8 cellular contexts compared by ENCODE assay signal in genomic region chr3:101850327-101851048, GRCh38. TPM values are rescaled to one million over a fixed set of nuclear protein-coding genes. Genes with fewer than 3 reads are reported as not detected.
DNase-seq lines count a peak whose midpoint lies in the region; FAIRE-seq and TF ChIP-seq lines count a peak whose summit lies in the region.

No MANE protein-coding gene starts in this region.

- peak overlapping the region; percentile 87 for H2AFZ ChIP-seq in PC-9

- no peaks in the 10 kb centered on the region for H3K27me3 ChIP-seq in PC-9 (ENCODE audit: insufficient read depth, low read depth)
- H3K27me3 ChIP-seq in iPS-18a (ENCODE audit: control insufficient read depth, insufficient read depth, low read length), result no peaks in the 10 kb centered on the region

- H3K4me1 ChIP-seq in HEK293 (ENCODE audit: control insufficient read depth, insufficient read depth, low read length) (no peaks in the 10 kb centered on the region), PC-9 (replicated peaks; ENCODE audit: insufficient read depth) (peaks cover 24% of the 10 kb centered on the region), iPS-18a (ENCODE audit: control insufficient read depth, low read depth, low read length) (peaks cover 22% of the 10 kb centered on the region)

- peaks cover 10% of the 10 kb centered on the region; the same call in 1 of the 2 replicates for H4K20me1 ChIP-seq in PC-9 (ENCODE audit: insufficient read depth)

- no peak for FAIRE-seq in RCC 7860 (lab: Jason Lieb, UNC)

- H3K9ac ChIP-seq in iPS-18a (ENCODE audit: low read length), result peak overlapping the region; percentile 84

- peak; percentile 47 for DNase-seq in GM04503 (ENCODE audit: low read depth)
- DNase-seq in PC-9, result peak in 1 of 2 experiments; percentile 60
- DNase-seq in activated naive CD8-positive, alpha-beta T cell treated with anti-CD3 and anti-CD28 coated beads for 36 hours, result peak; percentile 72
- peak; percentile 41 to 54 for DNase-seq in stimulated activated CD4-positive, alpha-beta T cell treated with anti-CD3 and anti-CD28 coated beads, Interleukin-2, amount 100 ng/mL, for 24 hours
- DNase-seq in RCC 7860 (ENCODE audit: low spot score), result no peak
- DNase-seq in islet precursor cell, result no peak

- POLR2A ChIA-PET in HEK293 (lab: Yijun Ruan, JAX) (interaction anchor here (0.5 to 1.8 kb wide), 6 partner anchors 15 to 795 kb away, joined by 3 to 14 read pairs (median 4); no protein-coding TSS in a partner anchor), PC-9 (lab: Charles Lee; ENCODE audit: unreplicated experiment) (interaction anchor here (0.6 to 0.9 kb wide), 2 partner anchors 347 to 365 kb away, joined by 5 read pairs; no protein-coding TSS in a partner anchor)

- H3K27ac ChIP-seq in HEK293 (ENCODE audit: extremely low read depth, low read depth, low read length) (peak overlapping the region; percentile 89; the same call in 1 of the 2 replicates), PC-9 (peak overlapping the region; percentile 80), iPS-18a (ENCODE audit: low read length) (no peak overlapping the region)

- H3K27ac Mint-ChIP-seq in activated naive CD8-positive, alpha-beta T cell treated with anti-CD3 and anti-CD28 coated beads for 36 hours, result peak overlapping the region; percentile 98

- peaks cover 4% of the 10 kb centered on the region; the same call in 1 of the 2 replicates for H3K9me2 ChIP-seq in PC-9 (ENCODE audit: insufficient read depth)

- peaks cover 3% of the 10 kb centered on the region for H3K9me3 Mint-ChIP-seq in activated naive CD8-positive, alpha-beta T cell treated with anti-CD3 and anti-CD28 coated beads for 36 hours

- intact Hi-C loops in PC-9 (cut with micrococcal nuclease; ENCODE audit: unreplicated experiment), result loop anchor here (5.0 kb wide), 1 partner anchor 227 kb away; no protein-coding TSS in a partner anchor

- peaks cover 34% of the 10 kb centered on the region for H3K79me2 ChIP-seq in PC-9 (ENCODE audit: low read depth)

- H3K27me3 Mint-ChIP-seq in activated naive CD8-positive, alpha-beta T cell treated with anti-CD3 and anti-CD28 coated beads for 36 hours, result no peaks in the 10 kb centered on the region

- peaks cover 14% of the 10 kb centered on the region for H3F3A ChIP-seq in PC-9 (ENCODE audit: insufficient read depth, low read depth)

- CTCF ChIA-PET in HEK293 (lab: Yijun Ruan, JAX), result interaction anchor here (0.6 to 1.5 kb wide), 3 partner anchors 36 to 372 kb away, joined by 3 to 4 read pairs (median 3); no protein-coding TSS in a partner anchor
- CTCF ChIA-PET in PC-9 (lab: Charles Lee), result no interaction called here

- TF ChIP-seq CTCF in HEK293 (tag by site-specific recombination; IDR thresholded peaks at IDR 0.05) (no peak), PC-9 (conservative IDR thresholded peaks at IDR 0.05) (0 out of 2 replicates have a peak, but pooled peaks have one; percentile 12)

- H3K36me3 Mint-ChIP-seq in activated naive CD8-positive, alpha-beta T cell treated with anti-CD3 and anti-CD28 coated beads for 36 hours, result peaks cover 72% of the 10 kb centered on the region

- peak overlapping the region; percentile 89 for H3K4me2 ChIP-seq in PC-9

- H3K4me3 Mint-ChIP-seq in activated naive CD8-positive, alpha-beta T cell treated with anti-CD3 and anti-CD28 coated beads for 36 hours, result peak overlapping the region; percentile 93

- H3K36me3 ChIP-seq in HEK293 (ENCODE audit: control insufficient read depth in 2 of 2, insufficient read depth in 1 of 2, low read length in 2 of 2) (peaks cover 13 to 40% of the 10 kb centered on the region in 2 experiments), PC-9 (ENCODE audit: low read depth) (peaks cover 43% of the 10 kb centered on the region), iPS-18a (ENCODE audit: control insufficient read depth, low read depth, low read length) (peaks cover 38% of the 10 kb centered on the region)

- peaks cover 52% of the 10 kb centered on the region for H3K4me1 Mint-ChIP-seq in activated naive CD8-positive, alpha-beta T cell treated with anti-CD3 and anti-CD28 coated beads for 36 hours

- H3K4me3 ChIP-seq in HEK293 (ENCODE audit: low read depth, low read length) (peak overlapping the region; percentile 91), PC-9 (peak overlapping the region; percentile 88), iPS-18a (ENCODE audit: low read length) (peak overlapping the region; percentile 82)

- H3K9me3 ChIP-seq in HEK293 (ENCODE audit: control insufficient read depth, insufficient read depth, low read depth, low read length) (no peaks in the 10 kb centered on the region), PC-9 (ENCODE audit: insufficient read depth, low read depth) (no peaks in the 10 kb centered on the region), iPS-18a (ENCODE audit: control insufficient read depth, low read depth, low read length) (no peaks in the 10 kb centered on the region)

- TSS peak; percentile 54 for BruUV-seq in PC-9 (replicated peaks; lab: Mats Ljungman, UMichigan)

TF ChIP-seq in HEK293, 187 proteins besides CTCF, POLR2A, EP300 and RAD21:
- peak; percentile 54 for TF ChIP-seq ZNF335 (tag by site-specific recombination; conservative IDR thresholded peaks at IDR 0.05)
- no peak for TF ChIP-seq ZNF707 (tag by site-specific recombination; IDR thresholded peaks at IDR 0.05)
- TF ChIP-seq SP7 (tag by site-specific recombination; IDR thresholded peaks at IDR 0.05), result peak; percentile 21; the same call in 1 of the 2 replicates
- no peak for TF ChIP-seq SP3 (tag by site-specific recombination; IDR thresholded peaks at IDR 0.05)
- TF ChIP-seq ZNF157 (tag by site-specific recombination; IDR thresholded peaks at IDR 0.05), result no peak
- TF ChIP-seq ZNF488 (tag by site-specific recombination; IDR thresholded peaks at IDR 0.05), result no peak

RNA-seq across cellular contexts. Expression of gene NFKBIZ, which starts 1.2 kb away (rescaled TPM):
- total RNA-seq in PC-9 (2021), result 44.9 and 57.7 TPM in 2 replicates
- 10 to 100 TPM; 57.7 to 58.8 TPM for total RNA-seq in activated naive CD8-positive, alpha-beta T cell treated with anti-CD3 and anti-CD28 coated beads for 36 hours

Comparison
In these comparisons a context has a peak if more than half of its experiments do, and no peak if none do; other contexts are left out.
1. DNase-seq: peak in GM04503 (single experiment), activated naive CD8-positive, alpha-beta T cell treated with anti-CD3 and anti-CD28 coated beads for 36 hours (single experiment) and stimulated activated CD4-positive, alpha-beta T cell treated with anti-CD3 and anti-CD28 coated beads, Interleukin-2, amount 100 ng/mL, for 24 hours (2 of 2); none in RCC 7860 (single experiment) and islet precursor cell (single experiment).
2. Peak in every context shown above with its lines, with median percentiles within 50 percentile points of each other: H3K4me3 ChIP-seq.